ENCODE assay signal across 8 cellular contexts in genomic region chr9:110257097-110257955, GRCh38. TPM values are rescaled to one million over a fixed set of nuclear protein-coding genes. Genes with fewer than 3 reads are reported as not detected.
DNase-seq lines count a peak whose midpoint lies in the region; ATAC-seq and TF ChIP-seq lines count a peak whose summit lies in the region.

No MANE protein-coding gene starts in this region.

- CTCF ChIA-PET in A673 (lab: Charles Lee) = no interaction called here

- in situ Hi-C loops in GM13977 (cut with MboI; ENCODE audit: low pct_unique_long_range_greater_than_20kb, low sequenced_read_pairs, unreplicated experiment) = no loop called here

- H3K4me3 ChIP-seq in A673 (ENCODE audit: low read depth, low read length, poor library complexity, severe bottlenecking) (peak overlapping the region; percentile 80), heart left ventricle (peak overlapping the region; percentile 47 to 99 (median 86))

- intact Hi-C loops in A673 (cut with micrococcal nuclease; ENCODE audit: unreplicated experiment) = no loop called here
- intact Hi-C loops in heart left ventricle (cut with DNase I) = no loop called here

- H3K36me3 Mint-ChIP-seq in progenitor cell of endocrine pancreas (ENCODE audit: insufficient read depth) = peaks cover 1% of the 10 kb centered on the region

- TF ChIP-seq POLR2A in heart left ventricle (IDR thresholded peaks at IDR 0.05) = no peak

- 12 to 20% (median 17%) methylated on average over 15 of the region's 15 CpGs for WGBS in heart left ventricle, 4 donors

- H3K4me3 Mint-ChIP-seq in progenitor cell of endocrine pancreas (ENCODE audit: low read depth) = peak overlapping the region; percentile 96

- H3K27ac Mint-ChIP-seq in progenitor cell of endocrine pancreas = peak overlapping the region; percentile 96

- H3K36me3 ChIP-seq in A673 (ENCODE audit: insufficient read depth, low read length, poor library complexity, severe bottlenecking) = no peaks in the 10 kb centered on the region
- H3K36me3 ChIP-seq in heart left ventricle = no peaks in the 10 kb centered on the region

- H3K4me1 ChIP-seq in A673 (ENCODE audit: insufficient read depth, low read length, poor library complexity, severe bottlenecking) (peaks cover 26% of the 10 kb centered on the region), heart left ventricle (peaks cover 0 to 52% (median 10%) of the 10 kb centered on the region in 12 donors)

- ATAC-seq in GM18867 (IDR thresholded peaks at IDR 0.05; ENCODE audit: unreplicated experiment) (peak; percentile 5), heart left ventricle (peak; percentile 13 to 27 (median 24))

- no peaks in the 10 kb centered on the region for H3K9me3 Mint-ChIP-seq in progenitor cell of endocrine pancreas (ENCODE audit: low read depth)

- peaks cover 26% of the 10 kb centered on the region for H3K27me3 Mint-ChIP-seq in progenitor cell of endocrine pancreas

- peak overlapping the region; percentile 87 for H3K27ac ChIP-seq in A673 (ENCODE audit: low read depth, low read length, poor library complexity, severe bottlenecking)
- peak overlapping the region; percentile 54 to 96 (median 88) for H3K27ac ChIP-seq in heart left ventricle

- H3K9me3 ChIP-seq in A673 (ENCODE audit: low read depth, low read length, poor library complexity, severe bottlenecking) = no peaks in the 10 kb centered on the region
- H3K9me3 ChIP-seq in heart left ventricle = no peaks in the 10 kb centered on the region

- TF ChIP-seq CTCF in A673 (conservative IDR thresholded peaks at IDR 0.05; ENCODE audit: low read depth, low read length) = no peak
- no peak for TF ChIP-seq CTCF in heart left ventricle (IDR thresholded peaks at IDR 0.05)
- no peak for TF ChIP-seq CTCF in progenitor cell of endocrine pancreas (IDR thresholded peaks at IDR 0.05; ENCODE audit: unreplicated experiment)
- no peak for TF ChIP-seq CTCF in GM13977 (IDR thresholded peaks at IDR 0.05; ENCODE audit: extremely low read depth, insufficient read depth, missing control alignments)

- DNase-seq in A673 (ENCODE audit: low spot score) (peak; percentile 18), HuH-7 (ENCODE audit: low spot score) (peak; percentile 36), heart left ventricle (peak in 4 of 5 donors; percentile 23 to 58 (median 42)), progenitor cell of endocrine pancreas (ENCODE audit: low spot score, unreplicated experiment) (no peak), GM13977 (ENCODE audit: low spot score) (no peak)
- DNase-seq in activated naive CD4-positive, alpha-beta T cell treated with anti-CD3 and anti-CD28 coated beads, Interleukin-2, amount 50 U/mL, for 16 hours = peak; percentile 11
- no peak for DNase-seq in NK-92 treated with Interleukin-12 subunit alpha and Interleukin-12 subunit beta, amount 100 ng/mL, for 24 hours (lab: John Stamatoyannopoulos, UW)

- TSS peak; percentile 65 for BruUV-seq in A673 (replicated peaks; lab: Mats Ljungman, UMichigan)

- H3K27me3 ChIP-seq in A673 (replicated peaks; ENCODE audit: insufficient read depth, low read depth, low read length, poor library complexity) (no peaks in the 10 kb centered on the region), heart left ventricle (no peaks in the 10 kb centered on the region)

- POLR2A ChIA-PET in A673 (lab: Charles Lee; ENCODE audit: low non-redundant PET) = no interaction called here

- H3K4me1 Mint-ChIP-seq in progenitor cell of endocrine pancreas (ENCODE audit: low read depth) = peaks cover 26% of the 10 kb centered on the region

RNA-seq across cellular contexts. Expression of gene TXN, which starts 1.0 kb away (rescaled TPM):
- 266 and 284 TPM in 2 replicates for total RNA-seq in A673 (2021)
- 100 to 1,000 TPM in 1 of 9 donors, 10 to 100 TPM in 8; 48.6 to 144 (median 66.6) TPM for total RNA-seq in heart left ventricle
- polyA plus RNA-seq in heart left ventricle = 100 to 1,000 TPM in 1 of 2 donors, 10 to 100 TPM in 1; 91.8 to 173 TPM
- 130 and 137 TPM in 2 replicates for total RNA-seq in progenitor cell of endocrine pancreas

RNA-seq across cellular contexts. Expression of gene C9orf152, which starts 49.4 kb away (rescaled TPM):
- not detected in 2 replicates for total RNA-seq in A673 (2021)
- not detected for total RNA-seq in heart left ventricle
- polyA plus RNA-seq in heart left ventricle = not detected
- 0.13 TPM in 1 of 2 replicates, not detected in the other for total RNA-seq in progenitor cell of endocrine pancreas

Comparison
In these comparisons a context has a peak if more than half of its experiments do, and no peak if none do; other contexts are left out.
1. DNase-seq: peak in A673 (single experiment), HuH-7 (single experiment), activated naive CD4-positive, alpha-beta T cell treated with anti-CD3 and anti-CD28 coated beads, Interleukin-2, amount 50 U/mL, for 16 hours (single experiment) and heart left ventricle (4 of 5); none in progenitor cell of endocrine pancreas (single experiment), GM13977 (single experiment) and NK-92 treated with Interleukin-12 subunit alpha and Interleukin-12 subunit beta, amount 100 ng/mL, for 24 hours (single experiment).